In the genomic region with DNA sequence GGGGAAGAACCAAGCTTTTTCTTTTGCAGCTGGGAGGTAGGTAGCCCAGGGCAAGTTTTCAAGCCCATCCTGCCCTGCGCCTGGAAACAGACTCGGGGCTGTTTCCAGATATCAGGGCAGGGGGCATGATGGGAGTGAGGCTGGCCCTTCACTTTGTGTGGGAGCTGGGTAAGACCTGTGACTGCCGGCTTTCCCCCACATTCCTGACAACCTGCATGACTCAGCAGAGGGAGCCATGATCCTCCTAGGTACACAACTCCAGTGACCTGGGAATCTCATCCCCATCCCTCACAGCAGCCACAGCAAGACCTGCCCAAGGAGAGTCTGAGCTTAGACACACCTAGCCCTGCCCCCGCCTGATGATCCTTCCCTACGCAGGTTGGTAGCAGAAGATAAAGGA, we compare ENCODE assay signal across 15 cellular contexts.
"Had no signal": no experiment of that assay in that cellular context is flagged by ENCODE, and none has a peak within 500 bp of the region (broad histone marks: within the 10 kb centered on the region; RNA-seq: fewer than 3 reads in every experiment).

No MANE protein-coding gene starts in this region.

- H3K4me1 ChIP-seq: colonic mucosa, parathyroid adenoma, stomach had no signal

- H3K4me3 ChIP-seq: colonic mucosa, esophagus muscularis mucosa, neural progenitor cell, stomach had no signal

- H3K27me3 ChIP-seq: colonic mucosa, esophagus muscularis mucosa, neural progenitor cell, stomach had no signal

- H3K9ac ChIP-seq: neural progenitor cell, parathyroid adenoma had no signal

- H3K79me2 ChIP-seq: parathyroid adenoma had no signal

- H3K4me3 Mint-ChIP-seq: activated T-cell treated with anti-CD3 and anti-CD28 coated beads, Interleukin-2, amount 50 U/mL, for 24 hours; neural progenitor cell had no signal

- H3K9me3 ChIP-seq: colonic mucosa, esophagus muscularis mucosa, stomach, thoracic aorta had no signal

- H2AFZ ChIP-seq: neural progenitor cell, parathyroid adenoma had no signal

- H3K27ac ChIP-seq: colonic mucosa, esophagus muscularis mucosa, neural progenitor cell, parathyroid adenoma, stomach had no signal

- H3K4me2 ChIP-seq: neural progenitor cell had no signal

- H3K27ac Mint-ChIP-seq: activated T-cell treated with anti-CD3 and anti-CD28 coated beads, Interleukin-2, amount 50 U/mL, for 24 hours had no signal

- H3K36me3 ChIP-seq: colonic mucosa, esophagus muscularis mucosa, neural progenitor cell, stomach, thoracic aorta had no signal

- DNase-seq: activated CD4-positive, alpha-beta T cell treated with anti-CD3 and anti-CD28 coated beads for 1 hour; activated CD4-positive, alpha-beta T cell treated with anti-CD3 and anti-CD28 coated beads, Interleukin-2, amount 50 U/mL, for 48 hours; activated effector memory CD4-positive, alpha-beta T cell treated with Interleukin-2 at 50 U/mL for 16 hours; activated naive CD4-positive, alpha-beta T cell treated with anti-CD3 and anti-CD28 coated beads, Interleukin-2, amount 50 U/mL, for 16 hours; activated T-cell treated with anti-CD3 and anti-CD28 coated beads, Interleukin-2, amount 50 U/mL, for 24 hours; caudate nucleus; colonic mucosa; hippocampal formation; left ventricle myocardium superior; stimulated activated CD4-positive, alpha-beta T cell treated with anti-CD3 and anti-CD28 coated beads, Interleukin-1b, Interleukin-23, amount 100 ng/mL, for 48 hours; stomach had no signal
